Comparison of ENCODE assay signal across 8 cellular contexts in the genomic region with DNA sequence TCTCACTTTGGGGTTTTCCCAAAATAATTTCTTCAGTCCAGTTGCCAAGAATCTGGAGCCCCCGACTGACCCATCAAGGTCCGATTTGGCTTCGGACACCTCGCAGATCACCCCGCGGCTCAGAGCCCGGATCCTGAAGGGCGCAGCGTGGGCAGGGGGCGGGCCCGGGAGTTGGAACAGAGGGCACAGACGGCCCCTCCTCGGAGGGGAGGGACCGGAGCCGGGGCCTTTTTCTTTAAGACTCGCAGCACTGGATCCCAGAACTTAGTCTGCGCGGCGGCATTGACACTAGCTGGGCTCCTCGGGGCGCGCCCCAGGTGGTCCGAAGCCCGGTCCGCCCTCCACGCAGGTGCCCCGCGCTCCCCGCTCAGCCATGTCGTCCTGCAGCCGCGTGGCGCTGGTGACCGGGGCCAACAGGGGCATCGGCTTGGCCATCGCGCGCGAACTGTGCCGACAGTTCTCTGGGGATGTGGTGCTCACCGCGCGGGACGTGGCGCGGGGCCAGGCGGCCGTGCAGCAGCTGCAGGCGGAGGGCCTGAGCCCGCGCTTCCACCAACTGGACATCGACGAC. TPM values are rescaled to one million over a fixed set of nuclear protein-coding genes. Genes with fewer than 3 reads are reported as not detected.
A peak's percentile ranks its signal among the peaks of the same experiment; 100 is the strongest.
DNase-seq lines count a peak whose midpoint lies in the region; ATAC-seq and TF ChIP-seq lines count a peak whose summit lies in the region.

Gene CBR3 (plus strand): TSS at position 260 of the 571 bp plus-strand sequence. CDS start 114 bp downstream, at position 374.

- H3K9me3 ChIP-seq in right cardiac atrium (ENCODE audit: control insufficient read depth, low read length), result no peaks in the 10 kb centered on the region
- no peaks in the 10 kb centered on the region for H3K9me3 ChIP-seq in psoas muscle

- ATAC-seq in right cardiac atrium (peak; percentile 65 to 76), psoas muscle (peak; percentile 35 to 66 (median 56)), HG03521 (IDR thresholded peaks at IDR 0.05; ENCODE audit: unreplicated experiment) (no peak)

- under 1% methylated on average over 53 of the region's 53 CpGs for WGBS in right cardiac atrium
- 0 to 1% (median 1%) methylated on average over 45 to 53 of the region's 53 CpGs for WGBS in psoas muscle, 3 donors

- H3K4me1 ChIP-seq in right cardiac atrium (ENCODE audit: control insufficient read depth, insufficient read depth, low read length) (peaks cover 3% of the 10 kb centered on the region), psoas muscle (no peaks in the 10 kb centered on the region)

- H3K36me3 ChIP-seq in psoas muscle (ENCODE audit: insufficient read depth in 1 of 2, low read depth in 1 of 2), result no peaks in the 10 kb centered on the region

- in situ Hi-C loops in SK-MEL-5 (cut with HindIII; ENCODE audit: low pct_unique_long_range_greater_than_20kb, low sequenced_read_pairs), result no loop called here

- intact Hi-C loops in right cardiac atrium (cut with DNase I), result no loop called here
- intact Hi-C loops in psoas muscle (cut with DNase I), result no loop called here

- no peak for TF ChIP-seq CTCF in psoas muscle (IDR thresholded peaks at IDR 0.05)

- DNase-seq in NCI-H146 (lab: John Stamatoyannopoulos, UW) (peak; percentile 52), NCI-H146 treated with DMSO at 0.1 percent for 48 hours (lab: John Stamatoyannopoulos, UW; ENCODE audit: unreplicated experiment) (no peak), SK-MEL-5 (ENCODE audit: low read depth, low spot score) (peak; percentile 58), right cardiac atrium (peak; percentile 68 to 91 (median 88)), psoas muscle (peak; percentile 66 to 82), superior temporal gyrus (ENCODE audit: extremely low spot score) (no peak)

- H3K27ac ChIP-seq in angular gyrus (ENCODE audit: low read depth, low read length) (peak within 1 kb of the TSS; percentile 76), right cardiac atrium (ENCODE audit: low read length) (peak within 1 kb of the TSS; percentile 61), psoas muscle (peak within 1 kb of the TSS; percentile 59)

- H3K27me3 ChIP-seq in right cardiac atrium (ENCODE audit: control insufficient read depth, insufficient read depth) (no peaks in the 10 kb centered on the region), psoas muscle (ENCODE audit: insufficient read depth in 3 of 3, low read length in 2 of 3) (peaks cover 0 to 26% (median 7%) of the 10 kb centered on the region in 3 donors)

- H3K4me3 ChIP-seq in right cardiac atrium (ENCODE audit: low read length) (peak within 1 kb of the TSS; percentile 57), psoas muscle (peak within 1 kb of the TSS; percentile 81)

RNA-seq across cellular contexts. Expression of gene CBR3, which starts in this region (rescaled TPM):
- total RNA-seq in SK-MEL-5 (2014; rRNA removed; shearing (Covaris generic)), result 18.5 and 23.1 TPM in 2 replicates
- 18.4 and 27.6 TPM in 2 replicates for polyA plus RNA-seq in SK-MEL-5 (2015; cell fraction: cytosol; rRNA removed)
- 4.3 and 13.6 TPM in 2 replicates for polyA plus RNA-seq in SK-MEL-5 (2015; cell fraction: nucleus; rRNA removed)
- total RNA-seq in right cardiac atrium, result 1 to 10 TPM; 3.1 to 4.1 (median 3.5) TPM
- 6.2 TPM for polyA plus RNA-seq in right cardiac atrium
- total RNA-seq in psoas muscle, result 1 to 10 TPM in 3 of 4 donors, under 1 TPM in 1; 0.64 to 1.9 (median 1.2) TPM
- polyA plus RNA-seq in psoas muscle, result 1 to 10 TPM; 1.2 to 1.8 (median 1.8) TPM

Comparison
In these comparisons a context has a peak if more than half of its experiments do, and no peak if none do; other contexts are left out.
1. DNase-seq: peak in NCI-H146 (single experiment), SK-MEL-5 (single experiment), right cardiac atrium (3 of 3) and psoas muscle (2 of 2); none in NCI-H146 treated with DMSO at 0.1 percent for 48 hours (single experiment) and superior temporal gyrus (single experiment).
2. Peak in every context shown above with its lines, with median percentiles within 50 percentile points of each other: H3K27ac ChIP-seq.